1 cellular context compared by ENCODE assay signal in the genomic region with DNA sequence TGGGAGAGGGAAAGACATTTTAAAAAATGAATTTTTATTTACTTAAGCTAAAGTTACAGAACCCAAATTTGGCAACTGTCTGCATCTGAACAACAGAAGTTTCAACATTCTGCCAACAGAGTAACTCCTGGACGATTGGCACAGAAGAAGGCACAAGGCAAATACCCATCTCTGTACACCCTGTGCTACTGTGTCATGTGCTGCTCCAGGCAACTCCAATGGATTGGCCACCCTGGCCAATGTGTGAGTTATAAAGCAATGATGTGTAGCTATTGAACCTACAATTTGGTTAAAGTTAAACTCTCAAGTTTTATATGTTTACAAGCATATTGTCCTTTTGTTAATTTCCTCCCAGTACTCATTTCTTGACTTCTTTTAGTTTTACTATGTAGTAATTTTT.
TF ChIP-seq lines count a peak whose summit lies in the region.

No MANE protein-coding gene starts in this region.

TF ChIP-seq in IMR-90, 13 proteins besides CTCF, POLR2A, EP300 and RAD21 (continued from another document):
- TF ChIP-seq BHLHE40 (IDR thresholded peaks at IDR 0.05; ENCODE audit: low read depth, low read length) (no peak), SMC3 (IDR thresholded peaks at IDR 0.05; ENCODE audit: low read depth, low read length) (no peak), CHD1 (IDR thresholded peaks at IDR 0.05; ENCODE audit: low read depth, low read length) (no peak), MAFK (IDR thresholded peaks at IDR 0.05; ENCODE audit: low read depth, low read length) (no peak)
